24 cellular contexts compared by ENCODE assay signal in the genomic region with DNA sequence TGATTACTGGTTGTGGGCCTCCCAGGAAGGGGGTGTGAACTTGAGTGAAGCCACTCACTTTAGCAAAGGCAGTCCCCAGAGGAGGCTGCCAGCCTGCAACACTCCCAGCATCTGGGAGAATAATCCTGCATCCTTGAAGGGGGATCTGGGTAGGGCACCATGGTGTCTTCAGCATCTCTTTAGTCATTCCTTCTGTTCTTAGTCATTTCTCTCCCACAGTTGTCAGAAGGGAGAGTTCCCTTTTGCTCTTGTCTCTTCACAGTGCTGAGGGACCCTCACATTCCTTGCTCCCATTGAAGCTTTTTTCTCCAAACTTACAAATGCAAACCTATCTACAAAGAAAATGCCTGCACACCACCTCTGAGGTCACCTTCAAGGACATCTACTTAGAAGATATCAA.
"Had no signal": no experiment of that assay in that cellular context is flagged by ENCODE, and none has a peak within 500 bp of the region (broad histone marks: within the 10 kb centered on the region; RNA-seq: fewer than 3 reads in every experiment).

No MANE protein-coding gene starts in this region.

- H3K4me1 ChIP-seq: colonic mucosa, esophagus squamous epithelium, gastrocnemius medialis, heart right ventricle, left lung, lower lobe of right lung had no signal

- H3K36me3 ChIP-seq: colonic mucosa, esophagus squamous epithelium, gastrocnemius medialis, heart right ventricle, left lung, lower lobe of right lung had no signal

- H3K4me3 Mint-ChIP-seq: dendritic cell treated with granulocyte-macrophage colony-stimulating factor and Interleukin-4, amounts not matched to agents 40 ng/mL and 50 ng/mL, for 4 days; effector memory CD8-positive, alpha-beta T cell; endodermal cell; mesothelial cell of epicardium had no signal

- H3K9me3 Mint-ChIP-seq: dendritic cell treated with granulocyte-macrophage colony-stimulating factor and Interleukin-4, amounts not matched to agents 40 ng/mL and 50 ng/mL, for 4 days; effector memory CD8-positive, alpha-beta T cell; mesothelial cell of epicardium had no signal

- H3K9me3 ChIP-seq: colonic mucosa, esophagus squamous epithelium, gastrocnemius medialis, heart right ventricle, left lung, lower lobe of right lung, mucosa of descending colon had no signal

- H3K27me3 ChIP-seq: colonic mucosa, gastrocnemius medialis, left lung had no signal

- DNase-seq: colonic mucosa; cortex of kidney; effector CD8-positive, alpha-beta T cell; effector memory CD8-positive, alpha-beta T cell; endodermal cell; erythroblast; esophagus squamous epithelium; foreskin fibroblast; foreskin melanocyte; gastrocnemius medialis; glutamatergic neuron; head of caudate nucleus; heart right ventricle; hippocampal formation; left cardiac atrium; left lung; left ventricle myocardium superior; lower lobe of right lung; mesenchymal stem cell; mucosa of descending colon had no signal

- H3K4me3 ChIP-seq: colonic mucosa, esophagus squamous epithelium, gastrocnemius medialis, heart right ventricle, left lung, lower lobe of right lung, mucosa of descending colon had no signal

- H3K36me3 Mint-ChIP-seq: mesothelial cell of epicardium had no signal

- H3K27ac Mint-ChIP-seq: dendritic cell treated with granulocyte-macrophage colony-stimulating factor and Interleukin-4, amounts not matched to agents 40 ng/mL and 50 ng/mL, for 4 days; effector memory CD8-positive, alpha-beta T cell; endodermal cell; mesothelial cell of epicardium had no signal

- ATAC-seq: effector memory CD8-positive, alpha-beta T cell; esophagus mucosa; gastrocnemius medialis; heart right ventricle; left cardiac atrium; left lung; left ventricle myocardium superior; lower lobe of right lung; mucosa of descending colon had no signal

- H3K4me1 Mint-ChIP-seq: endodermal cell, mesothelial cell of epicardium had no signal

- H3K27ac ChIP-seq: colonic mucosa, epithelial cell of prostate, esophagus squamous epithelium, gastrocnemius medialis, heart right ventricle, left lung, lower lobe of right lung had no signal
